ENCODE assay signal across 12 cellular contexts in the genomic region with DNA sequence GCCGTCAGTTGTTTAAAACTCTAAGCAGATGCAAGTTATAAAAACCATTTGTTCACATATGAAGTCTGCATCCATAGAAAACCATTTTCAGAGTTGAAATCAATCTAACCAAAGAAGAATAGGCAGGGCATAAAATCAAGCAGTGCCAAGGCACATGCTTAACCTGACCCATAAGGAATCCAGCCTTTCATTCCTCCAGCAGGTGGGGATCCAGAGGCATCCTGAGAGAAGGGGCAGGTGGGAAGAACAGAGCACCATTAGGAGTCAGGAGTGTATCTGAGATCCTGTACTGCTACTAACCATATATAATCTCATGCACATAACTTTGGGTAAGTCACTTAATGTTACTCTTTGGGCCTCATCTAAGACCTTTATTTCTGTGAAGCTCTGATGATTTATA.
"Had no signal": no experiment of that assay in that cellular context is flagged by ENCODE, and none has a peak within 500 bp of the region (broad histone marks: within the 10 kb centered on the region; RNA-seq: fewer than 3 reads in every experiment).

No MANE protein-coding gene starts in this region.

- DNase-seq: activated CD4-positive, alpha-beta memory T cell treated with anti-CD3 and anti-CD28 coated beads for 36 hours; activated T-cell treated with anti-CD3 and anti-CD28 coated beads, Interleukin-2, amount 50 U/mL, for 72 hours; aorta; lower lobe of right lung; midbrain; pancreas; retina; thyroid gland had no signal

- H3K4me1 ChIP-seq: lower lobe of right lung, pancreas, thyroid gland had no signal

- ATAC-seq: activated T-cell treated with anti-CD3 and anti-CD28 coated beads, Interleukin-2, amount 50 U/mL, for 72 hours; lower lobe of right lung; pancreas had no signal

- H3K27ac ChIP-seq: lower lobe of right lung, pancreas, skin epidermis, thyroid gland had no signal

- H3K4me3 ChIP-seq: lower lobe of right lung, pancreas, skin epidermis, thyroid gland had no signal

- H3K27me3 ChIP-seq: pancreas, thyroid gland had no signal

- FAIRE-seq: bronchial epithelial cell, frontal cortex, pancreas, urothelium cell line had no signal

- H3K36me3 ChIP-seq: lower lobe of right lung, pancreas, thyroid gland had no signal

- H3K9me3 ChIP-seq: lower lobe of right lung, pancreas, thyroid gland had no signal
